Comparison of ENCODE assay signal across 27 cellular contexts in the genomic region with DNA sequence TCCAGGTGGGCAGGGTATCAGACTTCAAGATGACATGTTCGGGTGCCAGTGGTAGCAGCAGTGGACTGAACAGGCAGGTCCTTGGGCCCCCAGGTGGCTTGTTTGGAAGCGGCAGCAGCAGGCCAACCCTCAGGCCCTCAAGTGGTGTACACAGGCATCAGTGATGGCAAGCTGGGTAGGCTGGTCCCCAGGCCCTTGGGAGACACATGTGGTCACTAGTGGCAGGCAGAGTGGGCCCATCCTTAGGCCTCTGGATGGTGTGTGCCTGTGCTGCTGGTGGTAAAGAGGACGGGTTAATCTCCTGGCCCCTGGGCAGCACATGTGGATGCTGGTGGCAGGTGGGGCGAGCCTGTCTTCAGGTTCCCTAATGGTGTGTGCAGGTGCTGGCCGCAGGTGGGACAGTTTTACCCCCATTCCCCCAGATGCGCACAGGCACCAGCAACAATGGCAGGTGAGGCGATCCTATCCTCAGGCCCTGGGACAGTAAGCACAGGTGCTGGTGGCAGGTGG. TPM values are rescaled to one million over a fixed set of nuclear protein-coding genes. Genes with fewer than 3 reads are reported as not detected.
DNase-seq lines count a peak whose midpoint lies in the region; ATAC-seq, FAIRE-seq and TF ChIP-seq lines count a peak whose summit lies in the region.
"Had no signal": no experiment of that assay in that cellular context is flagged by ENCODE, and none has a peak within 500 bp of the region (broad histone marks: within the 10 kb centered on the region; RNA-seq: fewer than 3 reads in every experiment).

No MANE protein-coding gene starts in this region.

- intact Hi-C loops in HepG2 (cut with micrococcal nuclease; ENCODE audit: unreplicated experiment), result no loop called here
- intact Hi-C loops in right lobe of liver (cut with DNase I), result no loop called here
- intact Hi-C loops in activated B cell treated with CpG ODN at 0.5 μM for 24 hours (cut with micrococcal nuclease), result no loop called here
- intact Hi-C loops in upper lobe of right lung (cut with DNase I), result no loop called here

- TF ChIP-seq RAD21 in HepG2 (CRISPR knock-in tag; IDR thresholded peaks at IDR 0.05), result no peak

- H3K4me3 Mint-ChIP-seq in activated B cell treated with CpG ODN at 0.5 μM for 24 hours, result no peak overlapping the region
- H3K4me3 Mint-ChIP-seq in immature natural killer cell, result no peak overlapping the region
- H3K4me3 Mint-ChIP-seq in chondrocyte (ENCODE audit: unreplicated experiment), result no peak overlapping the region
- H3K4me3 Mint-ChIP-seq in GM23338, result no peak overlapping the region
- H3K4me3 Mint-ChIP-seq: CD14-positive monocyte; dendritic cell treated with granulocyte-macrophage colony-stimulating factor and Interleukin-4, amounts not matched to agents 40 ng/mL and 50 ng/mL, for 4 days; stimulated activated naive CD8-positive, alpha-beta T cell treated with anti-CD3 and anti-CD28 coated beads, Interleukin-15, Interleukin-2, amounts not matched to agents 100 ng/mL and 50 ng/mL, for 24 hours had no signal

- no peaks in the 10 kb centered on the region for H3K4me1 ChIP-seq in HepG2 (ENCODE audit: insufficient read depth, low read length)
- H3K4me1 ChIP-seq in right lobe of liver, result no peaks in the 10 kb centered on the region
- no peaks in the 10 kb centered on the region for H3K4me1 ChIP-seq in upper lobe of right lung
- H3K4me1 ChIP-seq in GM23338 (ENCODE audit: insufficient read depth), result peaks cover 18% of the 10 kb centered on the region; the same call in 1 of the 2 replicates
- H3K4me1 ChIP-seq: psoas muscle had no signal

- no peak for FAIRE-seq in HepG2 (lab: Jason Lieb, UNC)
- FAIRE-seq: endometrium, frontal cortex, GM12891, RCC 7860 had no signal

- TF ChIP-seq POLR2A in HepG2 (IDR thresholded peaks at IDR 0.05; ENCODE audit: insufficient read depth in 1 of 2, low read depth in 2 of 2, low read length in 2 of 2), result no peak
- TF ChIP-seq POLR2A in right lobe of liver (IDR thresholded peaks at IDR 0.05), result no peak

- WGBS in HepG2 (ENCODE audit: low lambda C conversion rate), result 4% methylated on average over 4 of the region's 7 CpGs
- WGBS in right lobe of liver (ENCODE audit: insufficient coverage, low coverage, low lambda C conversion rate, missing lambda C conversion rate), result no CpG with 5 or more reads among the region's 7 CpGs

- in situ Hi-C loops in HepG2 (cut with HindIII; ENCODE audit: extremely low pct_ligation_motif_present, low pct_unique_long_range_greater_than_20kb), result no loop called here

- BruUV-seq in HepG2 (replicated peaks; lab: Mats Ljungman, UMichigan), result no TSS peak

- H3K9me2 ChIP-seq in GM23338 (ENCODE audit: insufficient read depth), result peaks cover 9% of the 10 kb centered on the region; the same call in 1 of the 2 replicates

- ATAC-seq in HepG2 (peak; percentile 51; the same call in 2 of the 3 replicates), right lobe of liver (no peak), activated B cell treated with CpG ODN at 0.5 μM for 24 hours (ENCODE audit: low read depth) (no peak), upper lobe of right lung (peak; percentile 28), GM23338 (no peak)
- ATAC-seq: left cardiac atrium, psoas muscle had no signal

- H3K4me2 ChIP-seq in HepG2 (ENCODE audit: low read depth, low read length), result no peak overlapping the region
- no peak overlapping the region for H3K4me2 ChIP-seq in GM23338

- TF ChIP-seq CTCF in HepG2 (CRISPR knock-in tag; IDR thresholded peaks at IDR 0.05) (no peak; the same call in 1 of the 2 replicates), right lobe of liver (IDR thresholded peaks at IDR 0.05) (no peak), activated B cell treated with CpG ODN at 0.5 μM for 24 hours (IDR thresholded peaks at IDR 0.05) (no peak), upper lobe of right lung (IDR thresholded peaks at IDR 0.05) (no peak), chondrocyte (IDR thresholded peaks at IDR 0.05) (no peak), GM23338 (conservative IDR thresholded peaks at IDR 0.05; ENCODE audit: low read depth in 2 of 2) (no peak)

- H3K36me3 ChIP-seq in HepG2 (replicated peaks in 1 of 2; ENCODE audit: control insufficient read depth in 1 of 2, insufficient read depth in 2 of 2, low read length in 2 of 2) (no peaks in the 10 kb centered on the region), right lobe of liver (no peaks in the 10 kb centered on the region), upper lobe of right lung (peaks cover 36% of the 10 kb centered on the region), GM23338 (ENCODE audit: insufficient read depth) (no peaks in the 10 kb centered on the region; the same call in 1 of the 2 replicates)
- H3K36me3 ChIP-seq: brain microvascular endothelial cell, MG63 had no signal

- no peaks in the 10 kb centered on the region; a peak in 1 of 5 replicates for H3K27me3 ChIP-seq in HepG2 (ENCODE audit: control insufficient read depth in 1 of 2, insufficient read depth in 2 of 2, low read length in 2 of 2)
- H3K27me3 ChIP-seq in right lobe of liver, result no peaks in the 10 kb centered on the region
- no peaks in the 10 kb centered on the region for H3K27me3 ChIP-seq in upper lobe of right lung
- H3K27me3 ChIP-seq in GM23338 (ENCODE audit: insufficient read depth), result no peaks in the 10 kb centered on the region
- H3K27me3 ChIP-seq: brain microvascular endothelial cell, MG63 had no signal

- H3K27me3 Mint-ChIP-seq in activated B cell treated with CpG ODN at 0.5 μM for 24 hours (no peaks in the 10 kb centered on the region), immature natural killer cell (ENCODE audit: low read depth in 3 of 3) (peaks cover 0 to 2% (median 2%) of the 10 kb centered on the region in 3 donors), chondrocyte (ENCODE audit: low read depth) (peaks cover 22% of the 10 kb centered on the region), GM23338 (ENCODE audit: insufficient read depth, low read depth, poor library complexity) (peaks cover 5% of the 10 kb centered on the region)
- H3K27me3 Mint-ChIP-seq: dendritic cell treated with granulocyte-macrophage colony-stimulating factor and Interleukin-4, amounts not matched to agents 40 ng/mL and 50 ng/mL, for 4 days; stimulated activated naive CD8-positive, alpha-beta T cell treated with anti-CD3 and anti-CD28 coated beads, Interleukin-15, Interleukin-2, amounts not matched to agents 100 ng/mL and 50 ng/mL, for 24 hours had no signal

- H4K20me1 ChIP-seq in HepG2 (ENCODE audit: insufficient read depth, low read length) (no peaks in the 10 kb centered on the region), GM23338 (replicated peaks; ENCODE audit: insufficient read depth) (no peaks in the 10 kb centered on the region)

- H3K9me3 Mint-ChIP-seq in activated B cell treated with CpG ODN at 0.5 μM for 24 hours (peaks cover 16% of the 10 kb centered on the region), immature natural killer cell (peaks cover 0 to 14% (median 5%) of the 10 kb centered on the region in 6 donors), chondrocyte (ENCODE audit: low read depth) (peaks cover 30% of the 10 kb centered on the region), GM23338 (peaks cover 17% of the 10 kb centered on the region)

- H3K27ac ChIP-seq in HepG2 (ENCODE audit: extremely low read length, insufficient read depth, low read length) (no peak overlapping the region), right lobe of liver (no peak overlapping the region), upper lobe of right lung (no peak overlapping the region), GM23338 (ENCODE audit: low read depth) (no peak overlapping the region)
- H3K27ac ChIP-seq: brain microvascular endothelial cell, psoas muscle had no signal

- H3K36me3 Mint-ChIP-seq in activated B cell treated with CpG ODN at 0.5 μM for 24 hours (ENCODE audit: low read depth), result peaks cover 84% of the 10 kb centered on the region
- peaks cover 38 to 72% (median 57%) of the 10 kb centered on the region in 3 donors for H3K36me3 Mint-ChIP-seq in immature natural killer cell
- peaks cover 2% of the 10 kb centered on the region for H3K36me3 Mint-ChIP-seq in chondrocyte (ENCODE audit: low read depth)
- H3K36me3 Mint-ChIP-seq in GM23338 (ENCODE audit: low read depth), result peaks cover 5% of the 10 kb centered on the region; the same call in 1 of the 3 replicates

- H3K79me2 ChIP-seq in HepG2 (ENCODE audit: insufficient read depth, low read length) (no peaks in the 10 kb centered on the region), GM23338 (replicated peaks; ENCODE audit: insufficient read depth) (no peaks in the 10 kb centered on the region)

- H3K4me3 ChIP-seq in HepG2 (replicated peaks in 1 of 3; ENCODE audit: insufficient read depth in 1 of 3, low read depth in 2 of 3, low read length in 3 of 3) (no peak overlapping the region), right lobe of liver (no peak overlapping the region), upper lobe of right lung (no peak overlapping the region), GM23338 (no peak overlapping the region)
- H3K4me3 ChIP-seq: MG63, psoas muscle had no signal

- H3K9me3 ChIP-seq in HepG2 (ENCODE audit: low read length) (no peaks in the 10 kb centered on the region), right lobe of liver (no peaks in the 10 kb centered on the region), upper lobe of right lung (no peaks in the 10 kb centered on the region)

- POLR2A ChIA-PET in HepG2 (lab: Yijun Ruan, JAX) (no interaction called here), activated B cell treated with CpG ODN at 0.5 μM for 24 hours (lab: Charles Lee) (no interaction called here)

- DNase-seq in HepG2 (ENCODE audit: low spot score), result no peak
- DNase-seq in right lobe of liver, result no peak
- no peak for DNase-seq in activated B cell treated with CpG ODN at 0.5 μM for 24 hours
- DNase-seq in immature natural killer cell, result no peak
- no peak for DNase-seq in upper lobe of right lung
- no peak for DNase-seq in chondrocyte (ENCODE audit: low spot score)
- DNase-seq in cerebellar nuclear complex (lab: John Stamatoyannopoulos, UW), result no peak
- DNase-seq in GM23338 (ENCODE audit: low spot score), result no peak
- DNase-seq: activated CD4-positive, CD25-positive, alpha-beta regulatory T cell treated with anti-CD3 and anti-CD28 coated beads, Interleukin-2, amount 50 U/mL, for 72 hours; activated effector memory CD4-positive, alpha-beta T cell treated with anti-CD3 and anti-CD28 coated beads, Interleukin-2, amount 50 U/mL, for 16 hours; amniotic stem cell; brain microvascular endothelial cell; DMS 273 treated with DMSO at 0.1 percent for 48 hours; KG1; left cardiac atrium; MG63; NCI-H2029; NCI-H526 treated with DMSO at 0.1 percent for 48 hours; nucleus accumbens; psoas muscle had no signal

- H3F3A ChIP-seq in GM23338 (replicated peaks; ENCODE audit: low read depth), result 0 out of 2 replicates have a peak, but pooled peaks cover 4% of the 10 kb centered on the region

- H3K9ac ChIP-seq in HepG2 (ENCODE audit: insufficient read depth, low read depth, low read length), result no peak overlapping the region

- CTCF ChIA-PET in HepG2 (lab: Yijun Ruan, JAX; ENCODE audit: low intra/inter-chr PET ratio, low total read pairs) (no interaction called here), activated B cell treated with CpG ODN at 0.5 μM for 24 hours (lab: Charles Lee) (no interaction called here)

- H2AFZ ChIP-seq in HepG2 (ENCODE audit: low read length), result no peak overlapping the region
- H2AFZ ChIP-seq in GM23338, result no peak overlapping the region

- TF ChIP-seq EP300 in HepG2 (IDR thresholded peaks at IDR 0.05; ENCODE audit: low read depth in 2 of 2, low read length in 2 of 2) (no peak), HepG2 (CRISPR knock-in tag; IDR thresholded peaks at IDR 0.05; ENCODE audit: borderline replicate concordance) (no peak)

- peak overlapping the region; percentile 68 for H3K27ac Mint-ChIP-seq in activated B cell treated with CpG ODN at 0.5 μM for 24 hours
- peak overlapping the region in 4 of 6 donors; percentile 21 to 67 (median 46) for H3K27ac Mint-ChIP-seq in immature natural killer cell
- no peak overlapping the region for H3K27ac Mint-ChIP-seq in chondrocyte (ENCODE audit: unreplicated experiment)
- no peak overlapping the region for H3K27ac Mint-ChIP-seq in GM23338
- H3K27ac Mint-ChIP-seq: CD14-positive monocyte; dendritic cell treated with granulocyte-macrophage colony-stimulating factor and Interleukin-4, amounts not matched to agents 40 ng/mL and 50 ng/mL, for 4 days; stimulated activated naive CD8-positive, alpha-beta T cell treated with anti-CD3 and anti-CD28 coated beads, Interleukin-15, Interleukin-2, amounts not matched to agents 100 ng/mL and 50 ng/mL, for 24 hours had no signal

- H3K4me1 Mint-ChIP-seq in activated B cell treated with CpG ODN at 0.5 μM for 24 hours, result peaks cover 66% of the 10 kb centered on the region
- H3K4me1 Mint-ChIP-seq in immature natural killer cell, result peaks cover 39 to 76% of the 10 kb centered on the region in 2 donors
- no peaks in the 10 kb centered on the region for H3K4me1 Mint-ChIP-seq in chondrocyte (ENCODE audit: low read depth)
- peaks cover 14% of the 10 kb centered on the region for H3K4me1 Mint-ChIP-seq in GM23338

RNA-seq across cellular contexts. Expression of a gene that starts 8.0 kb away (rescaled TPM):
- 0.24 and 0.44 TPM in 2 replicates for total RNA-seq in HepG2 (2016; rRNA removed; fragmentation: Illumina TruSeq; extraction: Trizol)
- not detected in 2 replicates for total RNA-seq in HepG2 (2016; cell fraction: cytosol; rRNA removed; fragmentation: Illumina TruSeq; extraction: Trizol; ENCODE audit: low read depth)
- total RNA-seq in HepG2 (2016; cell fraction: insoluble cytoplasmic fraction; rRNA removed; fragmentation: Illumina TruSeq; extraction: Trizol), result 0.11 TPM in 1 of 2 replicates, not detected in the other
- 0.10 TPM in 1 of 2 replicates, not detected in the other for total RNA-seq in HepG2 (2016; cell fraction: membrane; rRNA removed; fragmentation: Illumina TruSeq; extraction: Trizol)
- not detected in 2 replicates for total RNA-seq in HepG2 (2016; cell fraction: nucleus; rRNA removed; fragmentation: Illumina TruSeq; extraction: Trizol)
- polyA plus RNA-seq in HepG2 (2011; rRNA removed), result 0.05 and 0.10 TPM in 2 replicates
- 0.07 and 0.09 TPM in 2 replicates for polyA plus RNA-seq in HepG2 (2011; cell fraction: cytosol; rRNA removed)
- 0.13 and 0.23 TPM in 2 replicates for polyA plus RNA-seq in HepG2 (2011; cell fraction: nucleus; rRNA removed)
- not detected in 2 replicates for polyA plus RNA-seq in HepG2 (2012)
- polyA plus RNA-seq in HepG2 (2016; cell fraction: cytosol; fragmentation: Illumina TruSeq; extraction: Trizol; ENCODE audit: low read depth), result not detected in 2 replicates
- 0.20 TPM in 1 of 2 replicates, not detected in the other for polyA plus RNA-seq in HepG2 (2016; cell fraction: insoluble cytoplasmic fraction; fragmentation: Illumina TruSeq; extraction: Trizol; ENCODE audit: low read depth)
- polyA plus RNA-seq in HepG2 (2016; cell fraction: membrane; fragmentation: Illumina TruSeq; extraction: Trizol; ENCODE audit: low read depth), result not detected in 2 replicates
- not detected in 2 replicates for polyA plus RNA-seq in HepG2 (2016; cell fraction: nucleus; fragmentation: Illumina TruSeq; extraction: Trizol; ENCODE audit: insufficient read depth, low read depth)
- 0.98 TPM in 1 of 2 replicates, not detected in the other for polyA minus RNA-seq in HepG2 (2011; rRNA and poly(A)+ RNA removed; ENCODE audit: low replicate concordance)
- not detected in 2 replicates for polyA minus RNA-seq in HepG2 (2011; cell fraction: cytosol; rRNA and poly(A)+ RNA removed)
- polyA minus RNA-seq in HepG2 (2011; cell fraction: nucleus; rRNA and poly(A)+ RNA removed), result not detected in 2 replicates
- total RNA-seq in right lobe of liver, result 10 to 100 TPM in 1 of 6 experiments, 1 to 10 TPM in 5; 5.2 to 13.4 (median 7.1) TPM
- 46.0 and 51.9 TPM in 2 replicates for total RNA-seq in activated B cell treated with CpG ODN at 0.5 μM for 24 hours
- polyA plus RNA-seq in immature natural killer cell, result 10 to 100 TPM; 24.3 to 64.5 (median 26.9) TPM
- total RNA-seq in upper lobe of right lung, result 57.7 TPM
- total RNA-seq in chondrocyte, result 0.07 TPM in 1 of 3 replicates, not detected in the others
- not detected in 2 replicates for total RNA-seq in GM23338 (2014; rRNA removed; shearing (Covaris generic))
- 0.10 TPM in 2 replicates for polyA plus RNA-seq in GM23338 (2016; fragmentation: Nextera tagmentation; extraction: Ambion mirVana)

RNA-seq across cellular contexts. Expression of a gene that starts 48.1 kb away (rescaled TPM):
- total RNA-seq in HepG2 (2016; rRNA removed; fragmentation: Illumina TruSeq; extraction: Trizol) (10.5 and 16.7 TPM in 2 replicates), right lobe of liver (10 to 100 TPM in 1 of 6 experiments, 1 to 10 TPM in 5; 4.4 to 10.2 (median 7.2) TPM), activated B cell treated with CpG ODN at 0.5 μM for 24 hours (23.1 and 27.2 TPM in 2 replicates), upper lobe of right lung (47.4 TPM), chondrocyte (0.46 to 0.55 TPM in 2 of 3 replicates, not detected in the other)
- total RNA-seq in HepG2 (2016; cell fraction: cytosol; rRNA removed; fragmentation: Illumina TruSeq; extraction: Trizol; ENCODE audit: low read depth), result 0.79 and 0.81 TPM in 2 replicates
- 11.3 and 14.6 TPM in 2 replicates for total RNA-seq in HepG2 (2016; cell fraction: insoluble cytoplasmic fraction; rRNA removed; fragmentation: Illumina TruSeq; extraction: Trizol)
- total RNA-seq in HepG2 (2016; cell fraction: membrane; rRNA removed; fragmentation: Illumina TruSeq; extraction: Trizol), result 3.8 and 3.9 TPM in 2 replicates
- total RNA-seq in HepG2 (2016; cell fraction: nucleus; rRNA removed; fragmentation: Illumina TruSeq; extraction: Trizol), result 8.6 and 11.6 TPM in 2 replicates
- polyA plus RNA-seq in HepG2 (2011; rRNA removed) (4.8 and 6.7 TPM in 2 replicates), immature natural killer cell (10 to 100 TPM in 1 of 3 donors, 1 to 10 TPM in 2; 2.2 to 16.7 (median 9.0) TPM), GM23338 (2016; fragmentation: Nextera tagmentation; extraction: Ambion mirVana) (0.21 and 0.27 TPM in 2 replicates)
- 3.6 TPM in 2 replicates for polyA plus RNA-seq in HepG2 (2011; cell fraction: cytosol; rRNA removed)
- polyA plus RNA-seq in HepG2 (2011; cell fraction: nucleus; rRNA removed), result 16.1 and 17.1 TPM in 2 replicates
- polyA plus RNA-seq in HepG2 (2012), result 4.8 and 5.6 TPM in 2 replicates
- 0.70 and 0.71 TPM in 2 replicates for polyA plus RNA-seq in HepG2 (2016; cell fraction: cytosol; fragmentation: Illumina TruSeq; extraction: Trizol; ENCODE audit: low read depth)
- 12.8 and 14.3 TPM in 2 replicates for polyA plus RNA-seq in HepG2 (2016; cell fraction: insoluble cytoplasmic fraction; fragmentation: Illumina TruSeq; extraction: Trizol; ENCODE audit: low read depth)
- polyA plus RNA-seq in HepG2 (2016; cell fraction: membrane; fragmentation: Illumina TruSeq; extraction: Trizol; ENCODE audit: low read depth), result 2.1 and 2.2 TPM in 2 replicates
- 10.5 and 12.9 TPM in 2 replicates for polyA plus RNA-seq in HepG2 (2016; cell fraction: nucleus; fragmentation: Illumina TruSeq; extraction: Trizol; ENCODE audit: insufficient read depth, low read depth)
- polyA minus RNA-seq in HepG2 (2011; rRNA and poly(A)+ RNA removed; ENCODE audit: low replicate concordance), result 35.2 and 111 TPM in 2 replicates
- polyA minus RNA-seq in HepG2 (2011; cell fraction: cytosol; rRNA and poly(A)+ RNA removed), result 6.7 and 6.8 TPM in 2 replicates
- 12.4 and 16.2 TPM in 2 replicates for polyA minus RNA-seq in HepG2 (2011; cell fraction: nucleus; rRNA and poly(A)+ RNA removed)
- 1.4 and 2.6 TPM in 2 replicates for total RNA-seq in GM23338 (2014; rRNA removed; shearing (Covaris generic))

Comparison
In these comparisons a context has a peak if more than half of its experiments do, and no peak if none do; other contexts are left out.
1. ATAC-seq: peak in HepG2 (single experiment) and upper lobe of right lung (single experiment); none in right lobe of liver (0 of 4), activated B cell treated with CpG ODN at 0.5 μM for 24 hours (single experiment) and GM23338 (single experiment).
2. H3K27ac Mint-ChIP-seq: peak in activated B cell treated with CpG ODN at 0.5 μM for 24 hours (single experiment) and immature natural killer cell (4 of 6); none in chondrocyte (single experiment) and GM23338 (single experiment).